Comparison of ENCODE assay signal across 20 cellular contexts in the genomic region with DNA sequence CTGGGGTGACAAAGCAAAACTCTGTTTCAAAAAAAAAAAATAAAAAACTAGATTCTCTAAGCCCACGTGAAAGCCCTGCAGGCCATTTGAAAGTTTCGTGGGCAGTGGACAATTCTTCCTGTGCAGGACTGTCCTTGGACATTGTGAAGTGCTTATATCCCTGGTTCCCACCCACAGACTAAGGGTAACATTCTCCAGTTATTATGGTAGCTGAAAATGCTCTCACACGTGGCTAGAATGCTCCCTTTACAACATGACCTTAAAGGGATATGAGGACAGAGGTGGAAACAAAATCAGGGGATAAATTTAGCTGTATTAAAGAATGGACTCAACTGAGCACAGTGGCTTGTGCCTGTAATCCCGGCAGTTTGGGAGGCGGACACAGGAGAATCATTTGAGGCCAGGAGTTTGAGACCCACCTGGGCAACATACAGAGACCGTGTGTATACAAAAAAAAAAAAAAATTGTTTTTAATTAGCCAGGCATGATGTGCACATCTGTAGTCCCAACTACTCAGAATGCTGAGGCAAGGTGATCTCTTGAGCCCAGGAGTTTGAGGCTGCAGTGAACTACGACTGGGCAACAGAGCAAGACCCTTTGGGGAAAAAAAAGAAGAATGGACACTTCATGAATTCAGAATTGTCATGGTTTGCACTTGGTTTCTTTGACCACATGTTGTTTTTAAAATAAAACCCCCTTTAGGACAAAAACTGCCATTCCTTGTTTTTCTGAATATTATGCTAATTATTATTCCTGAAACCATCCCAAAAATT.
"Had no signal": no experiment of that assay in that cellular context is flagged by ENCODE, and none has a peak within 500 bp of the region (broad histone marks: within the 10 kb centered on the region; RNA-seq: fewer than 3 reads in every experiment).

No MANE protein-coding gene starts in this region.

- H3K4me3 ChIP-seq: body of pancreas, mucosa of descending colon, suprapubic skin had no signal

- H3K27me3 ChIP-seq: body of pancreas, foreskin keratinocyte, suprapubic skin had no signal

- ATAC-seq: activated CD8-positive, alpha-beta memory T cell treated with anti-CD3 and anti-CD28 coated beads, Interleukin-2, amount 10 ng/mL, durations not matched to agents 7 days and 5 days; body of pancreas; foreskin keratinocyte; mucosa of descending colon had no signal

- H3K4me1 ChIP-seq: body of pancreas, suprapubic skin had no signal

- H3K27ac ChIP-seq: body of pancreas, foreskin keratinocyte, suprapubic skin had no signal

- DNase-seq: activated CD4-positive, alpha-beta memory T cell treated with anti-CD3 and anti-CD28 coated beads, Interleukin-2, amount 10 ng/mL, durations not matched to agents 7 days and 5 days; activated CD4-positive, alpha-beta T cell treated with anti-CD3 and anti-CD28 coated beads for 48 hours; activated CD4-positive, CD25-positive, alpha-beta regulatory T cell; activated CD8-positive, alpha-beta memory T cell treated with anti-CD3 and anti-CD28 coated beads, Interleukin-2, amount 10 ng/mL, durations not matched to agents 7 days and 5 days; activated naive CD4-positive, alpha-beta T cell treated with Interleukin-2 at 50 U/mL for 16 hours; activated naive CD8-positive, alpha-beta T cell treated with anti-CD3 and anti-CD28 coated beads, Interleukin-2, amount 10 ng/mL, durations not matched to agents 7 days and 5 days; body of pancreas; central memory CD4-positive, alpha-beta T cell; foreskin keratinocyte; head of caudate nucleus; immature natural killer cell; kidney glomerular epithelial cell; mesenchymal stem cell; mucosa of descending colon; naive B cell; T-helper 1 cell; T-helper 9 cell; trophoblast cell had no signal

- FAIRE-seq: colon had no signal

- H3K9me3 ChIP-seq: body of pancreas, mucosa of descending colon, suprapubic skin had no signal
